ENCODE assay signal across 1 cellular context in genomic region chr2:96835830-96836229, GRCh38.
TF ChIP-seq lines count a peak whose summit lies in the region.

No MANE protein-coding gene starts in this region.

TF ChIP-seq in HepG2, 621 proteins besides CTCF, POLR2A, EP300 and RAD21:
- TF ChIP-seq, protein P1, sequence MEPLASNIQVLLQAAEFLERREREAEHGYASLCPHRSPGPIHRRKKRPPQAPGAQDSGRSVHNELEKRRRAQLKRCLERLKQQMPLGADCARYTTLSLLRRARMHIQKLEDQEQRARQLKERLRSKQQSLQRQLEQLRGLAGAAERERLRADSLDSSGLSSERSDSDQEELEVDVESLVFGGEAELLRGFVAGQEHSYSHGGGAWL (CRISPR knock-in tag; IDR thresholded peaks at IDR 0.05), result no peak
- TF ChIP-seq HDAC2 (CRISPR knock-in tag; IDR thresholded peaks at IDR 0.05) (no peak), POLR2AphosphoS5 (IDR thresholded peaks at IDR 0.05; ENCODE audit: low read depth, low read length) (peak; percentile 30; the same call in 1 of the 2 replicates), ZNF782 (CRISPR knock-in tag; IDR thresholded peaks at IDR 0.05; ENCODE audit: borderline replicate concordance) (no peak), MTF2 (CRISPR knock-in tag; IDR thresholded peaks at IDR 0.05; ENCODE audit: borderline replicate concordance) (no peak), ETV5 (CRISPR knock-in tag; IDR thresholded peaks at IDR 0.05; ENCODE audit: borderline replicate concordance) (no peak), RBM22 (optimal IDR thresholded peaks at IDR 0.05; ENCODE audit: low read length) (peak; percentile 54), ZNF839 (CRISPR knock-in tag; IDR thresholded peaks at IDR 0.05; ENCODE audit: borderline replicate concordance) (no peak)
- TF ChIP-seq, protein P2, sequence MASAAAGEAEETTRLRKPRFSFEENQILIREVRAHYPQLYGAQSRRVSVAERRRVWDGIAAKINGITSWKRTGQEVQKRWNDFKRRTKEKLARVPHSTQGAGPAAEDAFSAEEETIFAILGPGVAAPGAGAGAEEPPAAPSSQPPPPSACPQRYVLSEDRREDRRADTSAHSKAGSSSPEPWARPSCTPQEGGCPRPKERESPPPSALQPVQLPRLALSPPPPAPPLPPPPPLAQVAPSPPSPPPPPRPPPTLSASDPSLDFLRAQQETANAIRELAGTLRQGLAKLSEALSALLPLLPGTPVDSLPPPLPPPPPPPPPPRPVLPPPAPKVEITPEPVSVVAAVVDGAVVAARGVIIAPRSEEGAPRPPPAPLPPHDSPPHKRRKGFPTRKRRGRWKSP (CRISPR knock-in tag; IDR thresholded peaks at IDR 0.05), result no peak
